11 cellular contexts compared by ENCODE assay signal in genomic region chr11:79414644-79415317, GRCh38. TPM values are rescaled to one million over a fixed set of nuclear protein-coding genes. Genes with fewer than 3 reads are reported as not detected.
DNase-seq lines count a peak whose midpoint lies in the region; ATAC-seq and TF ChIP-seq lines count a peak whose summit lies in the region.
"Had no signal": no experiment of that assay in that cellular context is flagged by ENCODE, and none has a peak within 500 bp of the region (broad histone marks: within the 10 kb centered on the region; RNA-seq: fewer than 3 reads in every experiment).

No MANE protein-coding gene starts in this region.

- no peak overlapping the region for H2BK15ac ChIP-seq in H9 (ENCODE audit: low read depth, low read length)

- H3K9me3 ChIP-seq in tibial artery (no peaks in the 10 kb centered on the region), H9 (ENCODE audit: control insufficient read depth, low read depth, low read length) (no peaks in the 10 kb centered on the region)

- H3K4me1 Mint-ChIP-seq in brain (peaks cover 27% of the 10 kb centered on the region), H9 (peaks cover 14 to 16% of the 10 kb centered on the region in 2 experiments)
- H3K4me1 Mint-ChIP-seq: T-cell had no signal

- no peak overlapping the region for H4K91ac ChIP-seq in H9 (ENCODE audit: insufficient read length, low read depth, low read length)

- no peak overlapping the region for H2BK5ac ChIP-seq in H9 (ENCODE audit: insufficient read length, low read length)

- no peak overlapping the region for H3K56ac ChIP-seq in H9 (ENCODE audit: insufficient read length, low read depth, low read length)

- no peak overlapping the region for H2AK5ac ChIP-seq in H9 (ENCODE audit: insufficient read length, low read length)

- no peaks in the 10 kb centered on the region for H3K36me3 ChIP-seq in tibial artery

- no peaks in the 10 kb centered on the region for H3K79me1 ChIP-seq in H9 (ENCODE audit: insufficient read depth, low read depth, low read length, poor library complexity, severe bottlenecking)

- H3K9ac ChIP-seq in H9 (ENCODE audit: extremely low read depth, insufficient read length, low read length) = no peak overlapping the region

- no peaks in the 10 kb centered on the region for H3K27me3 ChIP-seq in tibial artery
- H3K27me3 ChIP-seq in H9 (ENCODE audit: insufficient read depth, low read length) = no peaks in the 10 kb centered on the region

- H3K27me3 Mint-ChIP-seq in brain (no peaks in the 10 kb centered on the region), H9 (ENCODE audit: low read depth) (no peaks in the 10 kb centered on the region; the same call in 1 of the 2 replicates)

- no peak overlapping the region for H3K14ac ChIP-seq in H9 (ENCODE audit: insufficient read depth, low read length)

- no peak overlapping the region for H3K4ac ChIP-seq in H9 (ENCODE audit: low read depth, low read length)

- H3K27ac ChIP-seq in tibial artery = peak overlapping the region; percentile 36 to 50
- H3K27ac ChIP-seq in H9 (ENCODE audit: insufficient read length, low read depth, low read length) = no peak overlapping the region

- H3K4me2 ChIP-seq in H9 (ENCODE audit: insufficient read depth, insufficient read length, low read length) = no peak overlapping the region

- TF ChIP-seq CTCF in brain (conservative IDR thresholded peaks at IDR 0.05) (no peak), tibial artery (IDR thresholded peaks at IDR 0.05) (no peak), H9 (conservative IDR thresholded peaks at IDR 0.05) (no peak)

- DNase-seq in LHCN-M2 (ENCODE audit: low read depth) (peak; percentile 57), iris pigment epithelial cell (ENCODE audit: low read depth) (peak; percentile 77), tibial artery (peak in 1 of 2 donors; percentile 70), H9 (no peak), NCI-H345 (lab: John Stamatoyannopoulos, UW) (no peak)
- DNase-seq: activated CD4-positive, alpha-beta memory T cell treated with anti-CD3 and anti-CD28 coated beads for 36 hours; activated naive CD4-positive, alpha-beta T cell; DMS79 treated with DMSO at 0.1 percent for 48 hours; T-cell had no signal

- no peak overlapping the region for H4K5ac ChIP-seq in H9 (ENCODE audit: insufficient read length, low read depth, low read length)

- H3K9me3 Mint-ChIP-seq in brain (peaks cover 4 to 26% (median 9%) of the 10 kb centered on the region in 5 experiments), H9 (peaks cover 9 to 13% of the 10 kb centered on the region in 2 experiments)

- no peak overlapping the region for H2BK120ac ChIP-seq in H9 (ENCODE audit: low read depth, low read length, poor library complexity, severe bottlenecking)

- ATAC-seq in GM21786 (IDR thresholded peaks at IDR 0.05; ENCODE audit: unreplicated experiment) = no peak
- ATAC-seq: T-cell had no signal

- H3K36me3 Mint-ChIP-seq in brain (peaks cover 18% of the 10 kb centered on the region), H9 (ENCODE audit: insufficient read depth in 1 of 3, low read depth in 3 of 3) (peaks cover 2 to 12% (median 9%) of the 10 kb centered on the region in 3 experiments; a peak in 6 of 7 replicates)
- H3K36me3 Mint-ChIP-seq: activated CD4-positive, alpha-beta memory T cell treated with anti-CD3 and anti-CD28 coated beads for 36 hours; T-cell had no signal

- H4K20me1 ChIP-seq in H9 (ENCODE audit: control insufficient read depth, insufficient read depth, insufficient read length) = no peaks in the 10 kb centered on the region

- H2BK20ac ChIP-seq in H9 (ENCODE audit: low read depth, low read length, poor library complexity, severe bottlenecking) = no peak overlapping the region

- WGBS in H9 (ENCODE audit: extremely low coverage, insufficient read length, low lambda C conversion rate) = no CpG with 5 or more reads among the region's 8 CpGs

- intact Hi-C loops in tibial artery (cut with DNase I; ENCODE audit: low total_unique reads) = no loop called here

- H3K23ac ChIP-seq in H9 (ENCODE audit: insufficient read length, low read depth, low read length) = no peak overlapping the region

- no peak overlapping the region for H4K8ac ChIP-seq in H9 (replicated peaks; ENCODE audit: insufficient read length, low read depth, low read length)

- H3K23me2 ChIP-seq in H9 (ENCODE audit: insufficient read length, low read depth, low read length, poor library complexity, severe bottlenecking) = no peaks in the 10 kb centered on the region

- H3K18ac ChIP-seq in H9 (ENCODE audit: insufficient read length, low read depth, low read length) = no peak overlapping the region

- H3K4me1 ChIP-seq in tibial artery (peaks cover 0 to 29% (median 25%) of the 10 kb centered on the region in 4 donors), H9 (ENCODE audit: insufficient read depth, low read length) (no peaks in the 10 kb centered on the region)

- H3K4me3 ChIP-seq in tibial artery = no peak overlapping the region

- H3T11ph ChIP-seq in H9 (ENCODE audit: low read length) = no peak overlapping the region

- H3K27ac Mint-ChIP-seq in brain (peak overlapping the region in 3 of 5 experiments; percentile 35 to 71 (median 66)), H9 (no peak overlapping the region)
- H3K27ac Mint-ChIP-seq: activated CD4-positive, alpha-beta memory T cell treated with anti-CD3 and anti-CD28 coated beads for 36 hours; T-cell had no signal

- H3K4me3 Mint-ChIP-seq in brain (no peak overlapping the region), H9 (no peak overlapping the region)
- H3K4me3 Mint-ChIP-seq: activated CD4-positive, alpha-beta memory T cell treated with anti-CD3 and anti-CD28 coated beads for 36 hours; T-cell had no signal

- no peak overlapping the region for H2BK12ac ChIP-seq in H9 (ENCODE audit: insufficient read length, low read depth, low read length)

- no peaks in the 10 kb centered on the region for H3K79me2 ChIP-seq in H9 (ENCODE audit: insufficient read depth, low read length)

- H2AFZ ChIP-seq in H9 (ENCODE audit: low read length) = no peak overlapping the region

RNA-seq across cellular contexts. Expression of gene TENM4, which starts 26.0 kb away (rescaled TPM):
- 0.06 TPM in 2 replicates for total RNA-seq in LHCN-M2 (2014; rRNA removed)
- 0.27 TPM for polyA plus RNA-seq in LHCN-M2 (2012)
- 15.7 TPM for polyA plus RNA-seq in brain (ENCODE audit: insufficient read depth, low read depth, low replicate concordance)
- total RNA-seq in H9 (2021) = 4.3 and 4.6 TPM in 2 replicates
- total RNA-seq: activated CD4-positive, alpha-beta memory T cell treated with anti-CD3 and anti-CD28 coated beads for 36 hours had no signal

Comparison
In these comparisons a context has a peak if more than half of its experiments do, and no peak if none do; other contexts are left out.
1. DNase-seq: peak in LHCN-M2 (single experiment) and iris pigment epithelial cell (single experiment); none in H9 (single experiment) and NCI-H345 (single experiment).
2. H3K27ac Mint-ChIP-seq: peak in brain (3 of 5); none in H9 (0 of 3).